In the genomic region with DNA sequence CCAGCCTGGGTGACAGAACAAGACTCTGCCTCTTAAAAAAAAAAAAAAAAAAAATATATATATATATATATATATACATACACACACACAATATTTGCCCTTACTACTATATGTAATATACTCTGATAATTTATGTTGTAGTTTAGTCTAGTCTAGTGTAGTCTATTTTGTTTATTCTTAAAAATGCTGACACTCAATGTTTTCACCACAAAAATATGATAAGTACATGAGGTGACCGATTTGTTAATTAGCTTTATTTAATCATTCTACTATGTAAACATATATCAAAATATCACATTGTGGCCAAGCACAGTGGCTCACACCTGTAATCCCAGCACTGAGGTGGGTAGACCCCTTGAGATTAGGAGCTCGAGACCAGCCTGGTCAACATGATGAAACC, we compare ENCODE assay signal across 22 cellular contexts.
"Had no signal": no experiment of that assay in that cellular context is flagged by ENCODE, and none has a peak within 500 bp of the region (broad histone marks: within the 10 kb centered on the region; RNA-seq: fewer than 3 reads in every experiment).

No MANE protein-coding gene starts in this region.

- FAIRE-seq: colon, endothelial cell of umbilical vein, frontal cortex, keratinocyte had no signal

- H3K27me3 ChIP-seq: dorsolateral prefrontal cortex, foreskin keratinocyte, gastroesophageal sphincter, heart left ventricle, hepatocyte, left lung had no signal

- H3K36me3 ChIP-seq: esophagus muscularis mucosa, gastroesophageal sphincter, heart left ventricle, left lung, lower lobe of right lung had no signal

- H3K4me2 ChIP-seq: hepatocyte had no signal

- H2AFZ ChIP-seq: hepatocyte had no signal

- DNase-seq: dermis blood vessel endothelial cell; dorsolateral prefrontal cortex; effector CD4-positive, alpha-beta T cell; effector memory CD4-positive, alpha-beta T cell; foreskin keratinocyte; heart left ventricle; hypothalamus; immature natural killer cell; left cardiac atrium; left lung; left ventricle myocardium superior; lower lobe of right lung; mesenchymal stem cell; mucosa of descending colon had no signal

- H3K4me3 ChIP-seq: coronary artery, dorsolateral prefrontal cortex, esophagus muscularis mucosa, gastroesophageal sphincter, heart left ventricle, hepatocyte, left lung, lower lobe of right lung, mucosa of descending colon had no signal

- H3K9me3 ChIP-seq: esophagus muscularis mucosa, gastroesophageal sphincter, heart left ventricle, left lung, lower lobe of right lung, mucosa of descending colon had no signal

- H3K27ac ChIP-seq: coronary artery, dorsolateral prefrontal cortex, esophagus muscularis mucosa, foreskin keratinocyte, gastroesophageal sphincter, hepatocyte, left lung, lower lobe of right lung had no signal

- ATAC-seq: foreskin keratinocyte, gastroesophageal sphincter, heart left ventricle, left cardiac atrium, left lung, left ventricle myocardium superior, lower lobe of right lung, mucosa of descending colon had no signal

- H3K4me1 ChIP-seq: gastroesophageal sphincter had no signal
